Comparison of ENCODE assay signal across 23 cellular contexts in the genomic region with DNA sequence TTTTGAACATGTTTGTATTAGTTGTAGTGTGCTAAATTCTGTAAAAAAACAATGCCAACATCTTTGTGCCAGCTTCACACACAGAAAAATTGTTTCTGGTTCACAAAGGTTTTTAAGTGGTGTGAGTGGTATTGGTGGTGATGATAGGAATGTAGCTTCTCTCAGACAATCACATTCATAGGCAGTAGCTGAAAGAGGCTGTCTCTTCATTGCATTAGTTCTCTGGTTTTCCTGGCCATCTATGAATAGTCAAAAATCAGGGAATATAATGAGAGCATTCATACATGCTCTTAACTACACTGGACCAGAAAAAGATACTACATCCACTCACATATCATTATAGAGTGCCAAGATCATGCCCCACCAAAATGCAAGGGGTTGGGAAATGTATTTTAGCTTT.
"Had no signal": no experiment of that assay in that cellular context is flagged by ENCODE, and none has a peak within 500 bp of the region (broad histone marks: within the 10 kb centered on the region; RNA-seq: fewer than 3 reads in every experiment).

No MANE protein-coding gene starts in this region.

- H3K27me3 ChIP-seq: stomach, suprapubic skin, testis, thyroid gland, tibial artery, tibial nerve, transverse colon, upper lobe of left lung, upper lobe of right lung, uterus, vagina had no signal

- H3K36me3 ChIP-seq: stomach, suprapubic skin, thoracic aorta, thyroid gland, tibial artery, tibial nerve, transverse colon, upper lobe of left lung, upper lobe of right lung, uterus, vagina had no signal

- H3K9me3 ChIP-seq: stomach, suprapubic skin, testis, thoracic aorta, thyroid gland, tibial artery, tibial nerve, transverse colon, upper lobe of left lung, upper lobe of right lung, uterus, vagina had no signal

- H3K4me1 ChIP-seq: stomach, suprapubic skin, testis, thyroid gland, tibial artery, tibial nerve, transverse colon, upper lobe of left lung, upper lobe of right lung, uterus, vagina had no signal

- H3K27ac ChIP-seq: stomach, suprapubic skin, testis, thoracic aorta, thyroid gland, tibial artery, tibial nerve, transverse colon, upper lobe of left lung, upper lobe of right lung, uterus, vagina had no signal

- DNase-seq: stimulated activated CD4-positive, alpha-beta T cell treated with anti-CD3 and anti-CD28 coated beads, Interleukin-2, amount 100 ng/mL, for 48 hours; stimulated activated CD4-positive, alpha-beta T cell treated with anti-CD3 and anti-CD28 coated beads, Interleukin-4, amount 100 ng/mL, for 1 hour; stimulated activated CD4-positive, alpha-beta T cell treated with anti-CD3 and anti-CD28 coated beads, Interleukin-4, amount 100 ng/mL, for 24 hours; stimulated activated CD8-positive, alpha-beta memory T cell treated with anti-CD3 and anti-CD28 coated beads, Interleukin-4, amount 100 ng/mL, for 48 hours; stimulated activated naive B cell treated with anti-CD40 and anti-IgM and Interleukin-4, amounts not matched to agents 10 μg/mL and 1 μg/mL and 100 μg/mL, for 72 hours; stimulated activated naive CD4-positive, alpha-beta T cell; stimulated activated naive CD4-positive, alpha-beta T cell treated with Interleukin-2 at 50 U/mL for 16 hours; stimulated activated naive CD8-positive, alpha-beta T cell treated with anti-CD3 and anti-CD28 coated beads, Interleukin-15, amount 100 ng/mL, for 72 hours; stimulated activated naive CD8-positive, alpha-beta T cell treated with anti-CD3 and anti-CD28 coated beads, Interleukin-15, Interleukin-2, amounts not matched to agents 100 U/mL and 50 U/mL, for 24 hours; stomach; substantia nigra; testis; thyroid gland; tibial artery; transverse colon; trophoblast cell; upper lobe of left lung; upper lobe of right lung; uterus had no signal

- H3K4me3 ChIP-seq: stomach, suprapubic skin, testis, thoracic aorta, thyroid gland, tibial artery, tibial nerve, transverse colon, upper lobe of left lung, upper lobe of right lung, uterus, vagina had no signal
